ENCODE assay signal across 12 cellular contexts in the genomic region with DNA sequence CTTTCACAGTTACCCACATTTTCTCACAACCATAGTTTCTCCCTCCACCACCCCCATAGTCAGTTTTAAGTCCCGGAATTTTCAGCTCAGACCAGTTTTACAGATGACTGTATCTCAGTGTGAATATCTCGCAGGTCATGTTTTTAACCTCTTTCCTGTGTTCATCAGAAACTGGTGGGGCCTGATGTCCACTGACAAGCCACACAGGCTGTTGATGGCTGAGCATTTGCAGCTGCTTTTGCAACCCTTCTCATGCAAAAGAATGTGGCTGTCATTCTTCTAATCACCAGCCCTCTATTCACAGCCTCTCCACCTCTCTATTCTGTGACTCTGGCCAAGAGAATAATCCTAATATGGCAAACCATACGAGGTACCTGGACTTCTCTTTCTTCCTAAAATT. TPM values are rescaled to one million over a fixed set of nuclear protein-coding genes. Genes with fewer than 3 reads are reported as not detected.
A peak's percentile ranks its signal among the peaks of the same experiment; 100 is the strongest.
DNase-seq lines count a peak whose midpoint lies in the region; ATAC-seq lines count a peak whose summit lies in the region.
"Had no signal": no experiment of that assay in that cellular context is flagged by ENCODE, and none has a peak within 500 bp of the region (broad histone marks: within the 10 kb centered on the region; RNA-seq: fewer than 3 reads in every experiment).

No MANE protein-coding gene starts in this region.

- H3K9me3 ChIP-seq in effector memory CD4-positive, alpha-beta T cell (ENCODE audit: control insufficient read depth, low read length) = no peaks in the 10 kb centered on the region
- H3K9me3 ChIP-seq: pancreas had no signal

- peaks cover 30% of the 10 kb centered on the region for H3K36me3 Mint-ChIP-seq in activated naive CD8-positive, alpha-beta T cell treated with anti-CD3 and anti-CD28 coated beads, Interleukin-2, amount 50 U/mL, for 24 hours (ENCODE audit: low read depth)
- H3K36me3 Mint-ChIP-seq in natural killer cell treated with Interleukin-12 subunit alpha and Interleukin-12 subunit beta and Interleukin-15 and Interleukin-18, amount 100 ng/mL, for 72 hours = peaks cover 45% of the 10 kb centered on the region

- peaks cover 7% of the 10 kb centered on the region for H3K36me3 ChIP-seq in effector memory CD4-positive, alpha-beta T cell (ENCODE audit: control insufficient read depth, insufficient read depth, low read length)

- DNase-seq in activated naive CD8-positive, alpha-beta T cell treated with anti-CD3 and anti-CD28 coated beads, Interleukin-2, amount 50 U/mL, for 24 hours = no peak
- DNase-seq in natural killer cell treated with Interleukin-12 subunit alpha and Interleukin-12 subunit beta and Interleukin-15 and Interleukin-18, amount 100 ng/mL, for 72 hours (ENCODE audit: low spot score) = no peak
- no peak for DNase-seq in EL
- no peak for DNase-seq in effector memory CD4-positive, alpha-beta T cell
- DNase-seq: activated CD4-positive, alpha-beta T cell treated with anti-CD3 and anti-CD28 coated beads, Interleukin-2, amount 50 U/mL, for 48 hours; glutamatergic neuron; pancreas; stimulated activated CD4-positive, alpha-beta T cell treated with anti-CD3 and anti-CD28 coated beads, Interleukin-2, amount 100 ng/mL, for 48 hours had no signal

- H3K4me3 ChIP-seq in effector memory CD4-positive, alpha-beta T cell (ENCODE audit: insufficient read depth, low read depth, low read length, poor library complexity, severe bottlenecking) = no peak overlapping the region
- H3K4me3 ChIP-seq: lung, pancreas had no signal

- no peak overlapping the region for H3K4me3 Mint-ChIP-seq in activated naive CD8-positive, alpha-beta T cell treated with anti-CD3 and anti-CD28 coated beads, Interleukin-2, amount 50 U/mL, for 24 hours
- H3K4me3 Mint-ChIP-seq in natural killer cell treated with Interleukin-12 subunit alpha and Interleukin-12 subunit beta and Interleukin-15 and Interleukin-18, amount 100 ng/mL, for 72 hours = peak overlapping the region; percentile 80

- H3K27me3 ChIP-seq in effector memory CD4-positive, alpha-beta T cell (replicated peaks; ENCODE audit: control insufficient read depth, insufficient read depth, low read length, poor library complexity, severe bottlenecking) = no peaks in the 10 kb centered on the region
- H3K27me3 ChIP-seq: pancreas had no signal

- no peaks in the 10 kb centered on the region for H3K9me3 Mint-ChIP-seq in activated naive CD8-positive, alpha-beta T cell treated with anti-CD3 and anti-CD28 coated beads, Interleukin-2, amount 50 U/mL, for 24 hours
- no peaks in the 10 kb centered on the region for H3K9me3 Mint-ChIP-seq in natural killer cell treated with Interleukin-12 subunit alpha and Interleukin-12 subunit beta and Interleukin-15 and Interleukin-18, amount 100 ng/mL, for 72 hours

- no peak overlapping the region for H3K27ac ChIP-seq in effector memory CD4-positive, alpha-beta T cell (ENCODE audit: insufficient read depth, low read length, poor library complexity, severe bottlenecking)
- H3K27ac ChIP-seq: pancreas had no signal

- H3K4me1 Mint-ChIP-seq in activated naive CD8-positive, alpha-beta T cell treated with anti-CD3 and anti-CD28 coated beads, Interleukin-2, amount 50 U/mL, for 24 hours = peaks cover 24% of the 10 kb centered on the region
- peaks cover 50 to 67% of the 10 kb centered on the region in 2 donors for H3K4me1 Mint-ChIP-seq in natural killer cell treated with Interleukin-12 subunit alpha and Interleukin-12 subunit beta and Interleukin-15 and Interleukin-18, amount 100 ng/mL, for 72 hours (ENCODE audit: low read depth in 2 of 2)

- no peaks in the 10 kb centered on the region for H3K27me3 Mint-ChIP-seq in activated naive CD8-positive, alpha-beta T cell treated with anti-CD3 and anti-CD28 coated beads, Interleukin-2, amount 50 U/mL, for 24 hours
- no peaks in the 10 kb centered on the region for H3K27me3 Mint-ChIP-seq in natural killer cell treated with Interleukin-12 subunit alpha and Interleukin-12 subunit beta and Interleukin-15 and Interleukin-18, amount 100 ng/mL, for 72 hours

- no peaks in the 10 kb centered on the region for H3K4me1 ChIP-seq in effector memory CD4-positive, alpha-beta T cell (ENCODE audit: control insufficient read depth, insufficient read depth, low read length, poor library complexity, severe bottlenecking)
- H3K4me1 ChIP-seq: pancreas had no signal

- H3K27ac Mint-ChIP-seq in activated naive CD8-positive, alpha-beta T cell treated with anti-CD3 and anti-CD28 coated beads, Interleukin-2, amount 50 U/mL, for 24 hours = peak overlapping the region; percentile 18
- peak overlapping the region; percentile 95 to 97 for H3K27ac Mint-ChIP-seq in natural killer cell treated with Interleukin-12 subunit alpha and Interleukin-12 subunit beta and Interleukin-15 and Interleukin-18, amount 100 ng/mL, for 72 hours

- ATAC-seq in GM19395 (IDR thresholded peaks at IDR 0.05; ENCODE audit: unreplicated experiment) (peak; percentile 57), HG02885 (IDR thresholded peaks at IDR 0.05; ENCODE audit: poor library complexity, unreplicated experiment) (peak; percentile 57), GM21737 (IDR thresholded peaks at IDR 0.05; ENCODE audit: unreplicated experiment) (no peak)
- ATAC-seq in activated naive CD8-positive, alpha-beta T cell treated with anti-CD3 and anti-CD28 coated beads, Interleukin-2, amount 50 U/mL, for 24 hours = no peak
- peak; percentile 76 to 77 for ATAC-seq in natural killer cell treated with Interleukin-12 subunit alpha and Interleukin-12 subunit beta and Interleukin-15 and Interleukin-18, amount 100 ng/mL, for 72 hours

RNA-seq across cellular contexts. Expression of gene GYG1, which starts 8.5 kb away (rescaled TPM):
- total RNA-seq in natural killer cell treated with Interleukin-12 subunit alpha and Interleukin-12 subunit beta and Interleukin-15 and Interleukin-18, amount 100 ng/mL, for 72 hours = 100 to 1,000 TPM in 1 of 2 donors, 10 to 100 TPM in 1; 83.5 to 112 TPM

Comparison
In these comparisons a context has a peak if more than half of its experiments do, and no peak if none do; other contexts are left out.
1. ATAC-seq: peak in GM19395 (single experiment), HG02885 (single experiment) and natural killer cell treated with Interleukin-12 subunit alpha and Interleukin-12 subunit beta and Interleukin-15 and Interleukin-18, amount 100 ng/mL, for 72 hours (2 of 2); none in activated naive CD8-positive, alpha-beta T cell treated with anti-CD3 and anti-CD28 coated beads, Interleukin-2, amount 50 U/mL, for 24 hours (single experiment) and GM21737 (single experiment).